ENCODE assay signal across 15 cellular contexts in the genomic region with DNA sequence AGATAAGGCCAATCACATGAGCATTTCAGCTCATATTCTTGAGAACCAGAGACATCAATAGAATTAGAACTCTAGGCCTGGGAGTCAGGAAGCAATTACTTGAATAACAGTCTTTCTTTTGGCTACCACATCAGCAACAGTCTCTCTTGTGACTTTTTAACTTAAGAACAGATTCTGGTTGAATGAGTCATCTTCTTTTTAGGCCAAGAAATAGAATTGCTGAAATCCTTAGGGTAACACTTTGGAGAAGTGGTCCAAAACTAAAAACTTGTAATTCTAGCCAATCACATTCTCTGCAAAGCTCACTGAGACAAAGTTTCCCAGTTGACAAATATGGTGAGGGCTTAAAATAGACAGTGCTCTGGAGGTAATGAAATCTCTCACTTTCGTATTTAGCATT.
DNase-seq lines count a peak whose midpoint lies in the region; ATAC-seq and TF ChIP-seq lines count a peak whose summit lies in the region.
"Had no signal": no experiment of that assay in that cellular context is flagged by ENCODE, and none has a peak within 500 bp of the region (broad histone marks: within the 10 kb centered on the region; RNA-seq: fewer than 3 reads in every experiment).

No MANE protein-coding gene starts in this region.

- no peaks in the 10 kb centered on the region for H3K36me3 ChIP-seq in breast epithelium
- no peaks in the 10 kb centered on the region for H3K36me3 ChIP-seq in heart right ventricle
- H3K36me3 ChIP-seq in prostate gland, result no peaks in the 10 kb centered on the region

- H3K27ac ChIP-seq in breast epithelium (peak overlapping the region; percentile 43 to 72), heart right ventricle (peak overlapping the region in 5 of 10 donors; percentile 6 to 64 (median 27)), prostate gland (no peak overlapping the region)
- H3K27ac ChIP-seq: KMS-11 had no signal

- DNase-seq in HCEC 1CT (peak; percentile 20), breast epithelium (ENCODE audit: low spot score in 2 of 2) (no peak), heart right ventricle (no peak), superior temporal gyrus (ENCODE audit: extremely low spot score) (peak; percentile 43), NCI-H526 treated with DMSO at 0.1 percent for 48 hours (lab: John Stamatoyannopoulos, UW) (no peak), prostate gland (ENCODE audit: low spot score) (no peak), SK-N-DZ (ENCODE audit: low spot score) (no peak)
- DNase-seq: activated CD4-positive, alpha-beta T cell treated with anti-CD3 and anti-CD28 coated beads for 48 hours; activated T-cell treated with anti-CD3 and anti-CD28 coated beads, Interleukin-2, amount 50 U/mL, for 48 hours; CD8-positive, alpha-beta T cell; GDM1; GOT3; NCI-H524 treated with DMSO at 0.1 percent for 48 hours had no signal

- TF ChIP-seq POLR2A in breast epithelium (IDR thresholded peaks at IDR 0.05) (no peak), prostate gland (IDR thresholded peaks at IDR 0.05) (no peak)

- H3K4me3 ChIP-seq in breast epithelium, result no peak overlapping the region
- no peak overlapping the region for H3K4me3 ChIP-seq in heart right ventricle
- no peak overlapping the region for H3K4me3 ChIP-seq in prostate gland

- H3K9me3 ChIP-seq in breast epithelium (no peaks in the 10 kb centered on the region), heart right ventricle (no peaks in the 10 kb centered on the region), prostate gland (no peaks in the 10 kb centered on the region)

- intact Hi-C loops in breast epithelium (cut with DNase I; ENCODE audit: low total_unique reads), result no loop called here
- intact Hi-C loops in heart right ventricle (cut with DNase I), result no loop called here
- intact Hi-C loops in prostate gland (cut with DNase I), result no loop called here

- peak in 7 of 8 donors; percentile 71 to 87 (median 79) for ATAC-seq in heart right ventricle
- no peak for ATAC-seq in GM19397 (IDR thresholded peaks at IDR 0.05; ENCODE audit: unreplicated experiment)
- ATAC-seq: CD8-positive, alpha-beta T cell had no signal

- TF ChIP-seq CTCF in breast epithelium (IDR thresholded peaks at IDR 0.05) (no peak), heart right ventricle (IDR thresholded peaks at IDR 0.05) (no peak), prostate gland (IDR thresholded peaks at IDR 0.05) (no peak)

- 39 to 43% methylated on average over 1 of the region's 1 CpG for WGBS in heart right ventricle, 2 donors
- 63% methylated on average over 1 of the region's 1 CpG for WGBS in prostate gland

- H3K27me3 ChIP-seq in breast epithelium, result no peaks in the 10 kb centered on the region
- H3K27me3 ChIP-seq in heart right ventricle, result no peaks in the 10 kb centered on the region
- no peaks in the 10 kb centered on the region for H3K27me3 ChIP-seq in prostate gland (replicated peaks; ENCODE audit: insufficient read depth)

- H3K4me1 ChIP-seq in breast epithelium (no peaks in the 10 kb centered on the region), heart right ventricle (peaks cover 0 to 11% (median 0%) of the 10 kb centered on the region in 9 donors), prostate gland (replicated peaks) (no peaks in the 10 kb centered on the region)

Comparison
In these comparisons a context has a peak if more than half of its experiments do, and no peak if none do; other contexts are left out.
1. DNase-seq: peak in HCEC 1CT (single experiment) and superior temporal gyrus (single experiment); none in breast epithelium (0 of 2), heart right ventricle (0 of 2), NCI-H526 treated with DMSO at 0.1 percent for 48 hours (single experiment), prostate gland (single experiment) and SK-N-DZ (single experiment).
2. H3K27ac ChIP-seq: peak in breast epithelium (2 of 2); none in prostate gland (0 of 2).